In genomic region chr5:116646611-116647289, GRCh38 we compare ENCODE assay signal across 24 cellular contexts.
"Had no signal": no experiment of that assay in that cellular context is flagged by ENCODE, and none has a peak within 500 bp of the region (broad histone marks: within the 10 kb centered on the region; RNA-seq: fewer than 3 reads in every experiment).

No MANE protein-coding gene starts in this region.

- H3K27me3 Mint-ChIP-seq: progenitor cell of endocrine pancreas had no signal

- H3K4me1 ChIP-seq: spleen, upper lobe of left lung had no signal

- H3K36me3 ChIP-seq: cardiac muscle cell, left ventricle myocardium inferior, spleen, thoracic aorta, upper lobe of left lung had no signal

- H3K4me3 ChIP-seq: cardiac muscle cell, left ventricle myocardium inferior, spleen, thoracic aorta, upper lobe of left lung had no signal

- ATAC-seq: activated CD4-positive, alpha-beta T cell treated with anti-CD3 and anti-CD28 coated beads for 36 hours had no signal

- H3K4me3 Mint-ChIP-seq: activated CD4-positive, alpha-beta T cell treated with anti-CD3 and anti-CD28 coated beads for 36 hours; activated naive CD8-positive, alpha-beta T cell treated with anti-CD3 and anti-CD28 coated beads, Interleukin-2, amount 10 ng/mL, durations not matched to agents 7 days and 5 days; mesothelial cell of epicardium; natural killer cell had no signal

- DNase-seq: activated CD4-positive, alpha-beta T cell treated with anti-CD3 and anti-CD28 coated beads for 36 hours; activated CD4-positive, alpha-beta T cell treated with anti-CD3 and anti-CD28 coated beads, Interleukin-2, amount 50 U/mL, for 48 hours; activated CD8-positive, alpha-beta memory T cell treated with anti-CD3 and anti-CD28 coated beads, Interleukin-2, amount 50 U/mL, for 48 hours; activated naive CD4-positive, alpha-beta T cell treated with Interleukin-2 at 50 U/mL for 16 hours; activated naive CD8-positive, alpha-beta T cell treated with anti-CD3 and anti-CD28 coated beads, Interleukin-2, amount 10 ng/mL, durations not matched to agents 7 days and 5 days; activated T-cell treated with anti-CD3 and anti-CD28 coated beads, Interleukin-2, amount 50 U/mL, for 48 hours; amniotic stem cell; erythroblast; glutamatergic neuron; hippocampal formation; kidney glomerular epithelial cell; left ventricle myocardium inferior; mammary epithelial cell; natural killer cell; retina; spleen; stimulated activated CD4-positive, alpha-beta T cell treated with anti-CD3 and anti-CD28 coated beads, Interleukin-4, amount 100 ng/mL, for 1 hour; stimulated activated naive CD4-positive, alpha-beta T cell; T-helper 1 cell had no signal

- H3K36me3 Mint-ChIP-seq: activated naive CD8-positive, alpha-beta T cell treated with anti-CD3 and anti-CD28 coated beads, Interleukin-2, amount 10 ng/mL, durations not matched to agents 7 days and 5 days; mesothelial cell of epicardium; natural killer cell had no signal

- H3K4me1 Mint-ChIP-seq: activated CD4-positive, alpha-beta T cell treated with anti-CD3 and anti-CD28 coated beads for 36 hours; activated naive CD8-positive, alpha-beta T cell treated with anti-CD3 and anti-CD28 coated beads, Interleukin-2, amount 10 ng/mL, durations not matched to agents 7 days and 5 days; natural killer cell had no signal

- H3K27ac ChIP-seq: cardiac muscle cell, left ventricle myocardium inferior, spleen, thoracic aorta, upper lobe of left lung had no signal

- H3K9me3 Mint-ChIP-seq: activated naive CD8-positive, alpha-beta T cell treated with anti-CD3 and anti-CD28 coated beads, Interleukin-2, amount 10 ng/mL, durations not matched to agents 7 days and 5 days; mesothelial cell of epicardium had no signal

- H3K27me3 ChIP-seq: cardiac muscle cell, spleen, upper lobe of left lung had no signal

- H3K9me3 ChIP-seq: left ventricle myocardium inferior, spleen, thoracic aorta, upper lobe of left lung had no signal

- H3K27ac Mint-ChIP-seq: activated CD4-positive, alpha-beta T cell treated with anti-CD3 and anti-CD28 coated beads for 36 hours; activated naive CD8-positive, alpha-beta T cell treated with anti-CD3 and anti-CD28 coated beads, Interleukin-2, amount 10 ng/mL, durations not matched to agents 7 days and 5 days; mesothelial cell of epicardium; natural killer cell; progenitor cell of endocrine pancreas had no signal
